Comparison of ENCODE assay signal across 8 cellular contexts in genomic region chr22:42500164-42500835, GRCh38. TPM values are rescaled to one million over a fixed set of nuclear protein-coding genes. Genes with fewer than 3 reads are reported as not detected.
DNase-seq lines count a peak whose midpoint lies in the region; ATAC-seq, FAIRE-seq and TF ChIP-seq lines count a peak whose summit lies in the region.

No MANE protein-coding gene starts in this region.

- no peak for TF ChIP-seq CTCF in esophagus muscularis mucosa (IDR thresholded peaks at IDR 0.05)

- H3K27ac Mint-ChIP-seq in naive thymus-derived CD8-positive, alpha-beta T cell: peak overlapping the region in 5 of 10 donors; percentile 22 to 84 (median 40)
- peak overlapping the region; percentile 59 for H3K27ac Mint-ChIP-seq in stimulated activated naive B cell treated with anti-CD40 and anti-IgM and Interleukin-4, amounts not matched to agents 10 μg/mL and 1 μg/mL and 100 μg/mL, for 72 hours

- no peaks in the 10 kb centered on the region for H3K27me3 Mint-ChIP-seq in activated T-cell treated with anti-CD3 and anti-CD28 coated beads, Interleukin-2, amount 50 U/mL, for 4 hours (ENCODE audit: low read depth)
- H3K27me3 Mint-ChIP-seq in naive thymus-derived CD8-positive, alpha-beta T cell: no peaks in the 10 kb centered on the region
- H3K27me3 Mint-ChIP-seq in stimulated activated naive B cell treated with anti-CD40 and anti-IgM and Interleukin-4, amounts not matched to agents 10 μg/mL and 1 μg/mL and 100 μg/mL, for 72 hours: no peaks in the 10 kb centered on the region

- intact Hi-C loops in esophagus muscularis mucosa (cut with DNase I): no loop called here

- H3K36me3 Mint-ChIP-seq in activated T-cell treated with anti-CD3 and anti-CD28 coated beads, Interleukin-2, amount 50 U/mL, for 4 hours (ENCODE audit: insufficient read depth): no peaks in the 10 kb centered on the region
- no peaks in the 10 kb centered on the region for H3K36me3 Mint-ChIP-seq in naive thymus-derived CD8-positive, alpha-beta T cell
- H3K36me3 Mint-ChIP-seq in stimulated activated naive B cell treated with anti-CD40 and anti-IgM and Interleukin-4, amounts not matched to agents 10 μg/mL and 1 μg/mL and 100 μg/mL, for 72 hours: no peaks in the 10 kb centered on the region

- FAIRE-seq in H54 (lab: Jason Lieb, UNC): no peak

- peak overlapping the region in 3 of 4 donors; percentile 42 to 52 (median 44) for H3K27ac ChIP-seq in esophagus muscularis mucosa (replicated peaks in 1 of 4)

- H3K9me3 ChIP-seq in esophagus muscularis mucosa: no peaks in the 10 kb centered on the region

- no peaks in the 10 kb centered on the region for H3K27me3 ChIP-seq in esophagus muscularis mucosa

- H3K4me1 Mint-ChIP-seq in activated T-cell treated with anti-CD3 and anti-CD28 coated beads, Interleukin-2, amount 50 U/mL, for 4 hours (ENCODE audit: low read depth): peaks cover 10% of the 10 kb centered on the region
- H3K4me1 Mint-ChIP-seq in naive thymus-derived CD8-positive, alpha-beta T cell: peaks cover 0 to 9% (median 6%) of the 10 kb centered on the region in 4 donors
- peaks cover 16 to 19% of the 10 kb centered on the region in 2 donors for H3K4me1 Mint-ChIP-seq in stimulated activated naive B cell treated with anti-CD40 and anti-IgM and Interleukin-4, amounts not matched to agents 10 μg/mL and 1 μg/mL and 100 μg/mL, for 72 hours

- ATAC-seq in activated T-cell treated with anti-CD3 and anti-CD28 coated beads, Interleukin-2, amount 50 U/mL, for 4 hours: peak; percentile 92 to 93
- ATAC-seq in naive thymus-derived CD8-positive, alpha-beta T cell: peak; percentile 88 to 93
- ATAC-seq in stimulated activated naive B cell treated with anti-CD40 and anti-IgM and Interleukin-4, amounts not matched to agents 10 μg/mL and 1 μg/mL and 100 μg/mL, for 72 hours (replicated peaks): peak; percentile 84 to 90

- H3K4me3 ChIP-seq in esophagus muscularis mucosa: peak overlapping the region; percentile 48 to 59 (median 48)

- POLR2A ChIA-PET in naive thymus-derived CD8-positive, alpha-beta T cell (lab: Charles Lee): no interaction called here

- peak overlapping the region; percentile 31 for H3K4me3 Mint-ChIP-seq in activated T-cell treated with anti-CD3 and anti-CD28 coated beads, Interleukin-2, amount 50 U/mL, for 4 hours
- H3K4me3 Mint-ChIP-seq in naive thymus-derived CD8-positive, alpha-beta T cell: peak overlapping the region; percentile 71 to 81 (median 76)
- H3K4me3 Mint-ChIP-seq in stimulated activated naive B cell treated with anti-CD40 and anti-IgM and Interleukin-4, amounts not matched to agents 10 μg/mL and 1 μg/mL and 100 μg/mL, for 72 hours: peak overlapping the region; percentile 75 to 80

- DNase-seq in COLO829 (ENCODE audit: low spot score): peak; percentile 90
- DNase-seq in H54 (ENCODE audit: insufficient read length, low spot score): peak; percentile 45
- DNase-seq in NCI-H460 (ENCODE audit: extremely low read depth, low read depth): peak; percentile 76
- peak; percentile 73 for DNase-seq in activated T-cell treated with anti-CD3 and anti-CD28 coated beads, Interleukin-2, amount 50 U/mL, for 4 hours
- peak; percentile 93 for DNase-seq in esophagus muscularis mucosa (ENCODE audit: extremely low spot score)
- peak; percentile 78 to 89 (median 82) for DNase-seq in naive thymus-derived CD8-positive, alpha-beta T cell
- peak; percentile 75 for DNase-seq in stimulated activated naive B cell treated with anti-CD40 and anti-IgM and Interleukin-4, amounts not matched to agents 10 μg/mL and 1 μg/mL and 100 μg/mL, for 72 hours
- DNase-seq in NCI-H1105 (lab: John Stamatoyannopoulos, UW): no peak

- 13% methylated on average over 17 of the region's 55 CpGs for WGBS in esophagus muscularis mucosa

- TF ChIP-seq POLR2A in H54 (IDR thresholded peaks at IDR 0.05; ENCODE audit: low read depth, low read length) (no peak), esophagus muscularis mucosa (IDR thresholded peaks at IDR 0.05; ENCODE audit: low read depth) (no peak)

- H3K4me1 ChIP-seq in esophagus muscularis mucosa: peaks cover 3 to 23% (median 18%) of the 10 kb centered on the region in 4 donors

- no peaks in the 10 kb centered on the region for H3K9me3 Mint-ChIP-seq in activated T-cell treated with anti-CD3 and anti-CD28 coated beads, Interleukin-2, amount 50 U/mL, for 4 hours
- H3K9me3 Mint-ChIP-seq in naive thymus-derived CD8-positive, alpha-beta T cell: no peaks in the 10 kb centered on the region
- no peaks in the 10 kb centered on the region for H3K9me3 Mint-ChIP-seq in stimulated activated naive B cell treated with anti-CD40 and anti-IgM and Interleukin-4, amounts not matched to agents 10 μg/mL and 1 μg/mL and 100 μg/mL, for 72 hours

- TF ChIP-seq EP300 in esophagus muscularis mucosa (IDR thresholded peaks at IDR 0.05): no peak

- H3K36me3 ChIP-seq in esophagus muscularis mucosa: no peaks in the 10 kb centered on the region

RNA-seq across cellular contexts. Expression of gene RRP7A, which starts 19.3 kb away (rescaled TPM):
- total RNA-seq in NCI-H460 (2014; rRNA removed; shearing (Covaris generic)): 16.8 and 20.3 TPM in 2 replicates
- polyA plus RNA-seq in NCI-H460 (2014; cell fraction: nucleus; rRNA removed): 19.9 and 27.4 TPM in 2 replicates
- total RNA-seq in activated T-cell treated with anti-CD3 and anti-CD28 coated beads, Interleukin-2, amount 50 U/mL, for 4 hours: 100 to 1,000 TPM; 214 to 258 (median 217) TPM
- 10 to 100 TPM; 26.2 to 26.5 (median 26.4) TPM for total RNA-seq in esophagus muscularis mucosa
- total RNA-seq in naive thymus-derived CD8-positive, alpha-beta T cell: 10 to 100 TPM; 57.4 to 66.2 TPM
- 10 to 100 TPM; 38.2 to 61.8 (median 52.1) TPM for polyA plus RNA-seq in naive thymus-derived CD8-positive, alpha-beta T cell

RNA-seq across cellular contexts. Expression of gene SERHL2, which starts 53.5 kb away (rescaled TPM):
- total RNA-seq in NCI-H460 (2014; rRNA removed; shearing (Covaris generic)): 1.4 and 2.1 TPM in 2 replicates
- polyA plus RNA-seq in NCI-H460 (2014; cell fraction: nucleus; rRNA removed): 1.9 TPM in 1 of 2 replicates, not detected in the other
- total RNA-seq in activated T-cell treated with anti-CD3 and anti-CD28 coated beads, Interleukin-2, amount 50 U/mL, for 4 hours: under 1 TPM; 0.55 to 0.96 (median 0.79) TPM
- total RNA-seq in esophagus muscularis mucosa: 1 to 10 TPM; 3.1 to 9.1 (median 5.0) TPM
- total RNA-seq in naive thymus-derived CD8-positive, alpha-beta T cell: under 1 TPM; 0.69 to 0.81 TPM
- under 1 TPM in 2 of 3 donors, not detected in 1; 0.43 to 0.44 TPM for polyA plus RNA-seq in naive thymus-derived CD8-positive, alpha-beta T cell
